Comparison of ENCODE assay signal across 9 cellular contexts in genomic region chr7:92158660-92159575, GRCh38. TPM values are rescaled to one million over a fixed set of nuclear protein-coding genes. Genes with fewer than 3 reads are reported as not detected.
A peak's percentile ranks its signal among the peaks of the same experiment; 100 is the strongest.
DNase-seq lines count a peak whose midpoint lies in the region; ATAC-seq and TF ChIP-seq lines count a peak whose summit lies in the region.
"Had no signal": no experiment of that assay in that cellular context is flagged by ENCODE, and none has a peak within 500 bp of the region (broad histone marks: within the 10 kb centered on the region; RNA-seq: fewer than 3 reads in every experiment).

No MANE protein-coding gene starts in this region.

- peak; percentile 69 for ATAC-seq in GM19463 (IDR thresholded peaks at IDR 0.05; ENCODE audit: unreplicated experiment)
- ATAC-seq in HG03175 (IDR thresholded peaks at IDR 0.05; ENCODE audit: unreplicated experiment): peak; percentile 78

- H3K4me3 ChIP-seq in AG09309 (ENCODE audit: control insufficient read depth, low read depth, low read length) (no peak overlapping the region), cardiac fibroblast (replicated peaks in 1 of 2; ENCODE audit: low read depth in 2 of 2, low read length in 2 of 2) (no peak overlapping the region)
- H3K4me3 ChIP-seq: lung had no signal

- TF ChIP-seq CTCF in AG09309 (IDR thresholded peaks at IDR 0.05; ENCODE audit: control insufficient read depth, insufficient read depth, low read depth, low read length, missing control alignments): no peak
- TF ChIP-seq CTCF in cardiac fibroblast (IDR thresholded peaks at IDR 0.05; ENCODE audit: low read depth, low read length): no peak

- DNase-seq in AG09309 (ENCODE audit: low read depth) (peak; percentile 87), cardiac fibroblast (ENCODE audit: low read depth in 2 of 2) (peak; percentile 79 to 93), mesenteric fat pad (ENCODE audit: low spot score) (no peak), NCI-H510A treated with DMSO at 0.1 percent for 48 hours (lab: John Stamatoyannopoulos, UW) (no peak), NCI-H2029 treated with DMSO at 0.1 percent for 48 hours (lab: John Stamatoyannopoulos, UW) (no peak), NCI-H82 treated with DMSO at 0.1 percent for 48 hours (lab: John Stamatoyannopoulos, UW; ENCODE audit: unreplicated experiment) (no peak)

RNA-seq across cellular contexts. Expression of gene LRRD1, which starts 20.0 kb away (rescaled TPM):
- not detected for total RNA-seq in mesenteric fat pad

RNA-seq across cellular contexts. Expression of gene CYP51A1, which starts 24.6 kb away (rescaled TPM):
- total RNA-seq in mesenteric fat pad: 36.6 TPM

Comparison
In these comparisons a context has a peak if more than half of its experiments do, and no peak if none do; other contexts are left out.
1. DNase-seq: peak in AG09309 (single experiment) and cardiac fibroblast (2 of 2); none in mesenteric fat pad (single experiment), NCI-H510A treated with DMSO at 0.1 percent for 48 hours (single experiment), NCI-H2029 treated with DMSO at 0.1 percent for 48 hours (single experiment) and NCI-H82 treated with DMSO at 0.1 percent for 48 hours (single experiment).